1 cellular context compared by ENCODE assay signal in genomic region chr15:89749951-89750559, GRCh38.
TF ChIP-seq lines count a peak whose summit lies in the region.

No MANE protein-coding gene starts in this region.

TF ChIP-seq in A549, 52 proteins besides CTCF, POLR2A, EP300 and RAD21 (continued from another document):
- TF ChIP-seq, protein P1, sequence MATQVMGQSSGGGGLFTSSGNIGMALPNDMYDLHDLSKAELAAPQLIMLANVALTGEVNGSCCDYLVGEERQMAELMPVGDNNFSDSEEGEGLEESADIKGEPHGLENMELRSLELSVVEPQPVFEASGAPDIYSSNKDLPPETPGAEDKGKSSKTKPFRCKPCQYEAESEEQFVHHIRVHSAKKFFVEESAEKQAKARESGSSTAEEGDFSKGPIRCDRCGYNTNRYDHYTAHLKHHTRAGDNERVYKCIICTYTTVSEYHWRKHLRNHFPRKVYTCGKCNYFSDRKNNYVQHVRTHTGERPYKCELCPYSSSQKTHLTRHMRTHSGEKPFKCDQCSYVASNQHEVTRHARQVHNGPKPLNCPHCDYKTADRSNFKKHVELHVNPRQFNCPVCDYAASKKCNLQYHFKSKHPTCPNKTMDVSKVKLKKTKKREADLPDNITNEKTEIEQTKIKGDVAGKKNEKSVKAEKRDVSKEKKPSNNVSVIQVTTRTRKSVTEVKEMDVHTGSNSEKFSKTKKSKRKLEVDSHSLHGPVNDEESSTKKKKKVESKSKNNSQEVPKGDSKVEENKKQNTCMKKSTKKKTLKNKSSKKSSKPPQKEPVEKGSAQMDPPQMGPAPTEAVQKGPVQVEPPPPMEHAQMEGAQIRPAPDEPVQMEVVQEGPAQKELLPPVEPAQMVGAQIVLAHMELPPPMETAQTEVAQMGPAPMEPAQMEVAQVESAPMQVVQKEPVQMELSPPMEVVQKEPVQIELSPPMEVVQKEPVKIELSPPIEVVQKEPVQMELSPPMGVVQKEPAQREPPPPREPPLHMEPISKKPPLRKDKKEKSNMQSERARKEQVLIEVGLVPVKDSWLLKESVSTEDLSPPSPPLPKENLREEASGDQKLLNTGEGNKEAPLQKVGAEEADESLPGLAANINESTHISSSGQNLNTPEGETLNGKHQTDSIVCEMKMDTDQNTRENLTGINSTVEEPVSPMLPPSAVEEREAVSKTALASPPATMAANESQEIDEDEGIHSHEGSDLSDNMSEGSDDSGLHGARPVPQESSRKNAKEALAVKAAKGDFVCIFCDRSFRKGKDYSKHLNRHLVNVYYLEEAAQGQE (IDR thresholded peaks at IDR 0.05) = no peak
- TF ChIP-seq ZFP36 (IDR thresholded peaks at IDR 0.05; ENCODE audit: borderline replicate concordance, partially characterized antibody) = no peak
- TF ChIP-seq MYC (IDR thresholded peaks at IDR 0.05; ENCODE audit: borderline replicate concordance, low read length) = no peak
- no peak for TF ChIP-seq FOSB (CRISPR knock-in tag; IDR thresholded peaks at IDR 0.05)
- TF ChIP-seq PBX3 (IDR thresholded peaks at IDR 0.05) = no peak
- no peak for TF ChIP-seq ELK1 (IDR thresholded peaks at IDR 0.05; ENCODE audit: low read depth, low read length)
- TF ChIP-seq, protein P2, sequence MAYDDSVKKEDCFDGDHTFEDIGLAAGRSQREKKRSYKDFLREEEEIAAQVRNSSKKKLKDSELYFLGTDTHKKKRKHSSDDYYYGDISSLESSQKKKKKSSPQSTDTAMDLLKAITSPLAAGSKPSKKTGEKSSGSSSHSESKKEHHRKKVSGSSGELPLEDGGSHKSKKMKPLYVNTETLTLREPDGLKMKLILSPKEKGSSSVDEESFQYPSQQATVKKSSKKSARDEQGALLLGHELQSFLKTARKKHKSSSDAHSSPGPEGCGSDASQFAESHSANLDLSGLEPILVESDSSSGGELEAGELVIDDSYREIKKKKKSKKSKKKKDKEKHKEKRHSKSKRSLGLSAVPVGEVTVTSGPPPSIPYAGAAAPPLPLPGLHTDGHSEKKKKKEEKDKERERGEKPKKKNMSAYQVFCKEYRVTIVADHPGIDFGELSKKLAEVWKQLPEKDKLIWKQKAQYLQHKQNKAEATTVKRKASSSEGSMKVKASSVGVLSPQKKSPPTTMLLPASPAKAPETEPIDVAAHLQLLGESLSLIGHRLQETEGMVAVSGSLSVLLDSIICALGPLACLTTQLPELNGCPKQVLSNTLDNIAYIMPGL (CRISPR knock-in tag; IDR thresholded peaks at IDR 0.05; ENCODE audit: borderline replicate concordance) = no peak
- no peak for TF ChIP-seq NFE2L2 (conservative IDR thresholded peaks at IDR 0.05; ENCODE audit: low read length)
- TF ChIP-seq KDM1A (IDR thresholded peaks at IDR 0.05; ENCODE audit: low read depth) = no peak
- TF ChIP-seq MAFK (IDR thresholded peaks at IDR 0.05; ENCODE audit: partially characterized antibody) = no peak
TF ChIP-seq in A549: peak in this region for 0.
